8 cellular contexts compared by ENCODE assay signal in the genomic region with DNA sequence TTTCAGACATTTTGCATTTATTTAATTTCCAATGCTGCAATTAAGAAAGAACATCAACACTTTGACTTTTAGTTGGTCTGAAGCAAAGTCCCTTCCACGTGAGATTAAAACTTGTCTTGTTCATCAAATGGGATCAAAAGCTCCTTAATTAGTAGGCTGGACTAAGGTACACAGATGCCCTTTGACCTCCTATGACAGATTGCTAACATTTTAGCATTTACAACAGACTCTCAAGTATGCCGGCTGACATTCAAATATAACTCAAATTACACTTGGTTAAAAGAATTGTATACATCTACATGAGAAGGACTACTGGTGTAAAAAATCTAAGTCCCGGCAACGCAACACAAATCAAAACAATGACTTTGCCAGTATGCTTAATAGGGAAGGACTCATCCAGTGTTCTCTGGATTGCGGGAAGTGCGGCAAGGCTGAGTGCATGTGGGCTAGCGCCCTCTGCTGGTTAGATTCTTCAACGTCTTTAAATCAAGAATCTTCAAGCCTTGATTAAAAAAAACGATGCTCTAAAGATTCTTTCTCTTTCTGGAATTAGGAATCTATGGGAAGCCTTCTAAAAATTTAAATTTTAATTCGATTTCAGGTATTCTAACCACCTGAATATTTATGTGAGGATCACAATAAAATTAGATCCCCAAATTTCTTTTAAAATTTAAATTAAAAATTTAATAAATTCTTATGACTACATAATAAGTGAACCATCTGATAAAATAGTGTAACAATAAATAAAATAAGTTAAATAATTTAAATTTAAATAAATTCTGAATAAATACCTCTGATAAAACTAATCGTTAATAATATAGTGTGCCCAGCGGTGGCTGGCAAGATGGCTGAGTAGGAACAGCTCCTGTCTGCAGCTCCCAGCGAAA.
DNase-seq lines count a peak whose midpoint lies in the region; ATAC-seq and TF ChIP-seq lines count a peak whose summit lies in the region.

No MANE protein-coding gene starts in this region.

- no peak overlapping the region for H3K4me3 ChIP-seq in GM12875 (ENCODE audit: low read depth, low read length)
- no peak overlapping the region for H3K4me3 ChIP-seq in epithelial cell of esophagus (ENCODE audit: low read length)

- TF ChIP-seq CTCF in GM12875 (IDR thresholded peaks at IDR 0.05; ENCODE audit: borderline replicate concordance, insufficient read depth, low read depth, low read length), result peak; percentile 62
- peak; percentile 88 for TF ChIP-seq CTCF in epithelial cell of esophagus (IDR thresholded peaks at IDR 0.05; ENCODE audit: insufficient read depth, low read depth, low read length, missing control alignments)

- ATAC-seq in HG03460 (IDR thresholded peaks at IDR 0.05; ENCODE audit: unreplicated experiment), result peak; percentile 68

- DNase-seq in A172 (ENCODE audit: low spot score) (peak; percentile 86), NCI-H524 (lab: John Stamatoyannopoulos, UW) (peak; percentile 32 to 79), epithelial cell of esophagus (ENCODE audit: low read depth) (peak; percentile 86), midbrain (lab: John Stamatoyannopoulos, UW) (peak; percentile 78), stromal cell of bone marrow (ENCODE audit: low read depth) (peak; percentile 71)
- DNase-seq in activated CD4-positive, alpha-beta T cell treated with anti-CD3 and anti-CD28 coated beads, Interleukin-2, amount 50 U/mL, for 48 hours, result peak; percentile 26 to 54
